In the genomic region with DNA sequence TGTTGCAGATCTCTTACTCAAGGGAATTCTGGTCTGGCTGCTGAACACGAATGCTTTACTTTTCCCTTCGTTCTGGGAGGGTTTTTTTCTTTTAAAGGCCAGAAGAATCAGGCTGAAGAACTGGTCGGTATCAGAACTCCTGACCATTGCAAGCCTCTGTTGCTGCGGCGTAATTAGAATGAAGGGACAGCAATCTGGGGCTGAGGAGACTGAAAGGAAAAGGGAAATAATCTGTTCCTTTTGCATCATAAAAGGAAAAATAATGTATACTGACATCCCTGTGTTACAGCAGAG, we compare ENCODE assay signal across 8 cellular contexts. TPM values are rescaled to one million over a fixed set of nuclear protein-coding genes. Genes with fewer than 3 reads are reported as not detected.
DNase-seq lines count a peak whose midpoint lies in the region; ATAC-seq and TF ChIP-seq lines count a peak whose summit lies in the region.

No MANE protein-coding gene starts in this region.

- peak overlapping the region; percentile 73 for H3K27ac ChIP-seq in DND-41 (ENCODE audit: low read length)
- H3K27ac ChIP-seq in PC-3 (ENCODE audit: low read length), result peak overlapping the region; percentile 53
- H3K27ac ChIP-seq in neutrophil, result peak overlapping the region; percentile 82

- POLR2A ChIA-PET in PC-3 (lab: Charles Lee; ENCODE audit: unreplicated experiment) (interaction anchor here (0.6 kb wide), 1 partner anchor 171 kb away, joined by 3 read pairs; no protein-coding TSS in a partner anchor), GM10248 (lab: Yijun Ruan, JAX) (no interaction called here)

- H3K27me3 ChIP-seq in DND-41 (ENCODE audit: insufficient read depth, low read length, poor library complexity) (no peaks in the 10 kb centered on the region), PC-3 (ENCODE audit: low read length) (no peaks in the 10 kb centered on the region), neutrophil (no peaks in the 10 kb centered on the region)

- ATAC-seq in DND-41 (ENCODE audit: insufficient read depth, low read depth) (no peak), PC-3 (peak; percentile 10), GM18858 (IDR thresholded peaks at IDR 0.05; ENCODE audit: unreplicated experiment) (no peak), GM19397 (IDR thresholded peaks at IDR 0.05; ENCODE audit: unreplicated experiment) (no peak)

- DNase-seq in DND-41 (no peak), PC-3 (peak; percentile 24), epithelial cell of proximal tubule (ENCODE audit: low read depth) (peak; percentile 20), GM10248 (ENCODE audit: extremely low spot score) (no peak), posterior vena cava (ENCODE audit: low spot score) (no peak)

- peaks cover 15% of the 10 kb centered on the region for H3K36me3 ChIP-seq in DND-41 (ENCODE audit: insufficient read depth, low read length)
- peaks cover 6% of the 10 kb centered on the region; the same call in 1 of the 2 replicates for H3K36me3 ChIP-seq in PC-3 (ENCODE audit: low read depth, low read length)
- H3K36me3 ChIP-seq in neutrophil, result no peaks in the 10 kb centered on the region

- CTCF ChIA-PET in PC-3 (lab: Charles Lee) (no interaction called here), GM10248 (lab: Yijun Ruan, JAX) (interaction anchor here (1.1 to 3.6 kb wide), 4 partner anchors 10 to 298 kb away, joined by 3 to 8 read pairs (median 4); no protein-coding TSS in a partner anchor)

- H3K79me2 ChIP-seq in DND-41 (ENCODE audit: insufficient read depth, low read length), result peaks cover 57% of the 10 kb centered on the region
- peaks cover 55% of the 10 kb centered on the region for H3K79me2 ChIP-seq in PC-3 (ENCODE audit: low read length)

- peak overlapping the region; percentile 76 to 87 for H3K4me3 ChIP-seq in DND-41 (ENCODE audit: low read depth in 1 of 2, low read length in 2 of 2)
- peak overlapping the region; percentile 89 for H3K4me3 ChIP-seq in PC-3 (ENCODE audit: low read length)
- H3K4me3 ChIP-seq in epithelial cell of proximal tubule (ENCODE audit: low read depth, low read length), result peak overlapping the region; percentile 86
- peak overlapping the region; percentile 74 to 76 for H3K4me3 ChIP-seq in neutrophil (ENCODE audit: low read depth in 1 of 2, low read length in 1 of 2)

- H3K9me3 ChIP-seq in DND-41 (ENCODE audit: insufficient read depth, low read length, severe bottlenecking), result no peaks in the 10 kb centered on the region
- no peaks in the 10 kb centered on the region for H3K9me3 ChIP-seq in PC-3 (ENCODE audit: low read length)
- no peaks in the 10 kb centered on the region for H3K9me3 ChIP-seq in neutrophil

- no peaks in the 10 kb centered on the region for H3K9me2 ChIP-seq in PC-3 (replicated peaks; ENCODE audit: low read length)

- H2AFZ ChIP-seq in DND-41 (ENCODE audit: low read depth, low read length) (peak overlapping the region; percentile 93), PC-3 (ENCODE audit: low read length) (peak overlapping the region; percentile 99)

- no peak for TF ChIP-seq CTCF in DND-41 (IDR thresholded peaks at IDR 0.05; ENCODE audit: borderline replicate concordance, extremely low read depth, low read length, poor library complexity, severe bottlenecking)
- TF ChIP-seq CTCF in PC-3 (conservative IDR thresholded peaks at IDR 0.05; ENCODE audit: low read depth, low read length), result no peak
- no peak for TF ChIP-seq CTCF in epithelial cell of proximal tubule (conservative IDR thresholded peaks at IDR 0.05; ENCODE audit: low read depth, low read length)
- no peak for TF ChIP-seq CTCF in neutrophil (IDR thresholded peaks at IDR 0.05)
- no peak for TF ChIP-seq CTCF in GM10248 (IDR thresholded peaks at IDR 0.05; ENCODE audit: control extremely low read depth, extremely low read depth, low read depth, missing control alignments)

- H3F3A ChIP-seq in PC-3 (ENCODE audit: low read length, unreplicated experiment), result no peaks in the 10 kb centered on the region

- peaks cover 19% of the 10 kb centered on the region; the same call in 1 of the 2 replicates for H4K20me1 ChIP-seq in DND-41 (ENCODE audit: insufficient read depth, low read length)
- H4K20me1 ChIP-seq in PC-3 (ENCODE audit: low read length), result peaks cover 11% of the 10 kb centered on the region; the same call in 1 of the 2 replicates

- TSS peak; percentile 39 for BruUV-seq in PC-3 (replicated peaks; lab: Mats Ljungman, UMichigan)

- H3K4me2 ChIP-seq in DND-41 (ENCODE audit: insufficient read depth, low read length), result peak overlapping the region; percentile 85
- peak overlapping the region; percentile 90 for H3K4me2 ChIP-seq in PC-3 (ENCODE audit: low read length)

- H3K9ac ChIP-seq in DND-41 (ENCODE audit: low read depth, low read length) (peak overlapping the region; percentile 78), PC-3 (ENCODE audit: low read length) (peak overlapping the region; percentile 87)

- H3K4me1 ChIP-seq in DND-41 (ENCODE audit: insufficient read depth, low read length), result peaks cover 39% of the 10 kb centered on the region
- H3K4me1 ChIP-seq in PC-3 (ENCODE audit: insufficient read depth, low read length), result peaks cover 17% of the 10 kb centered on the region
- H3K4me1 ChIP-seq in neutrophil (ENCODE audit: control insufficient read depth in 1 of 2, insufficient read depth in 1 of 2, low read depth in 1 of 2, low read length in 1 of 2), result peaks cover 17 to 18% of the 10 kb centered on the region in 2 experiments

- intact Hi-C loops in PC-3 (cut with micrococcal nuclease), result no loop called here
- intact Hi-C loops in posterior vena cava (cut with DNase I), result no loop called here

RNA-seq across cellular contexts. Expression of a gene that starts 0.7 kb away (rescaled TPM):
- 38.4 and 43.0 TPM in 2 replicates for total RNA-seq in PC-3 (2014; rRNA removed)
- 20.8 and 42.3 TPM in 2 replicates for total RNA-seq in epithelial cell of proximal tubule
- 10 to 100 TPM; 21.5 to 27.4 TPM for total RNA-seq in posterior vena cava

Comparison
In these comparisons a context has a peak if more than half of its experiments do, and no peak if none do; other contexts are left out.
1. DNase-seq: peak in PC-3 (single experiment) and epithelial cell of proximal tubule (single experiment); none in DND-41 (single experiment), GM10248 (single experiment) and posterior vena cava (single experiment).
2. Peak in every context shown above with its lines, with median percentiles within 50 percentile points of each other: H3K27ac ChIP-seq and H3K4me3 ChIP-seq.